In genomic region chr17:73770849-73771229, GRCh38 we compare ENCODE assay signal across 14 cellular contexts.
"Had no signal": no experiment of that assay in that cellular context is flagged by ENCODE, and none has a peak within 500 bp of the region (broad histone marks: within the 10 kb centered on the region; RNA-seq: fewer than 3 reads in every experiment).

No MANE protein-coding gene starts in this region.

- H3K27ac Mint-ChIP-seq: activated B cell treated with CpG ODN at 0.5 μM for 24 hours; activated CD4-positive, alpha-beta T cell treated with anti-CD3 and anti-CD28 coated beads, Interleukin-2, amount 10 ng/mL, durations not matched to agents 7 days and 5 days; T-helper 17 cell had no signal

- H3K36me3 Mint-ChIP-seq: activated naive CD4-positive, alpha-beta T cell treated with anti-CD3 and anti-CD28 coated beads, Interleukin-2, amount 50 U/mL, for 72 hours had no signal

- ATAC-seq: activated naive CD4-positive, alpha-beta T cell treated with anti-CD3 and anti-CD28 coated beads, Interleukin-2, amount 50 U/mL, for 72 hours; stimulated activated naive CD8-positive, alpha-beta T cell treated with anti-CD3 and anti-CD28 coated beads, Interleukin-15, amount 100 ng/mL, for 72 hours; T-helper 17 cell had no signal

- H3K9me3 ChIP-seq: pancreas, tibial artery had no signal

- H3K9me3 Mint-ChIP-seq: activated B cell treated with CpG ODN at 0.5 μM for 24 hours; activated CD4-positive, alpha-beta T cell treated with anti-CD3 and anti-CD28 coated beads, Interleukin-2, amount 10 ng/mL, durations not matched to agents 7 days and 5 days; activated naive CD4-positive, alpha-beta T cell treated with anti-CD3 and anti-CD28 coated beads, Interleukin-2, amount 50 U/mL, for 72 hours; neural crest cell; stimulated activated naive CD8-positive, alpha-beta T cell treated with anti-CD3 and anti-CD28 coated beads, Interleukin-15, amount 100 ng/mL, for 72 hours had no signal

- H3K27me3 ChIP-seq: pancreas, tibial artery had no signal

- H3K4me3 Mint-ChIP-seq: activated B cell treated with CpG ODN at 0.5 μM for 24 hours; activated CD4-positive, alpha-beta T cell treated with anti-CD3 and anti-CD28 coated beads, Interleukin-2, amount 10 ng/mL, durations not matched to agents 7 days and 5 days; neural crest cell; stimulated activated naive CD8-positive, alpha-beta T cell treated with anti-CD3 and anti-CD28 coated beads, Interleukin-15, amount 100 ng/mL, for 72 hours; T-helper 17 cell had no signal

- H3K4me1 Mint-ChIP-seq: activated B cell treated with CpG ODN at 0.5 μM for 24 hours; activated CD4-positive, alpha-beta T cell treated with anti-CD3 and anti-CD28 coated beads, Interleukin-2, amount 10 ng/mL, durations not matched to agents 7 days and 5 days; stimulated activated naive CD8-positive, alpha-beta T cell treated with anti-CD3 and anti-CD28 coated beads, Interleukin-15, amount 100 ng/mL, for 72 hours had no signal

- H3K27me3 Mint-ChIP-seq: stimulated activated naive CD8-positive, alpha-beta T cell treated with anti-CD3 and anti-CD28 coated beads, Interleukin-15, amount 100 ng/mL, for 72 hours; T-helper 17 cell had no signal

- H3K36me3 ChIP-seq: pancreas, tibial artery had no signal

- H3K4me3 ChIP-seq: pancreas, tibial artery had no signal

- DNase-seq: activated B cell treated with CpG ODN at 0.5 μM for 24 hours; activated CD4-positive, alpha-beta T cell treated with anti-CD3 and anti-CD28 coated beads, Interleukin-2, amount 10 ng/mL, durations not matched to agents 7 days and 5 days; activated effector memory CD4-positive, alpha-beta T cell treated with Interleukin-2 at 50 U/mL for 16 hours; stimulated activated CD4-positive, alpha-beta T cell treated with anti-CD3 and anti-CD28 coated beads, Interleukin-15, amount 100 ng/mL, for 24 hours; stimulated activated CD4-positive, alpha-beta T cell treated with anti-CD3 and anti-CD28 coated beads, Interleukin-4, amount 100 ng/mL, for 4 hours; stimulated activated naive CD8-positive, alpha-beta T cell treated with anti-CD3 and anti-CD28 coated beads, Interleukin-15, amount 100 ng/mL, for 72 hours; T-helper 17 cell had no signal

- H3K27ac ChIP-seq: pancreas had no signal

- FAIRE-seq: bronchial epithelial cell, colon, endothelial cell of umbilical vein, pancreas had no signal
